In the genomic region with DNA sequence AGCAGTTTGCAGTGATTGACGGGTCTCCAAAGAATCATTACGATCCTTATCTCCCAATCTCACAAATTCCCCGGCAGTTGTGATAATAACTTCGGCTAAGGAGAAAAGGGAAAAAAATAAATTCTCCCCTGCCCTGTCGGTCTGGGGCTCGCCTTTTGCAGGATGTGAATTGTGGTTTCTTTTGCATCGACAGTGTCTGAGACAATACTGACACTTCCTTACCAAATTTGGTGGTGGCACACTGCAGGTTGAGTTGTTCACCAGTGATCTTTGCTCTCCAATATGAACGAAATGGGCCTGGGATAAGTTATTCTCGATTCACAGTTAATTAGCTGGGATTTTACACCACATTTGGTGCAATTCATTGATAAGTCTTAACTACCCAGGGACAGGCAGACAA, we compare ENCODE assay signal across 22 cellular contexts.
A peak's percentile ranks its signal among the peaks of the same experiment; 100 is the strongest.
DNase-seq lines count a peak whose midpoint lies in the region; ATAC-seq, FAIRE-seq and TF ChIP-seq lines count a peak whose summit lies in the region.
"Had no signal": no experiment of that assay in that cellular context is flagged by ENCODE, and none has a peak within 500 bp of the region (broad histone marks: within the 10 kb centered on the region; RNA-seq: fewer than 3 reads in every experiment).

No MANE protein-coding gene starts in this region.

- H3K27me3 Mint-ChIP-seq in CD8-positive, alpha-beta memory T cell, result peaks cover 0 to 2% of the 10 kb centered on the region in 2 donors
- no peaks in the 10 kb centered on the region for H3K27me3 Mint-ChIP-seq in central memory CD8-positive, alpha-beta T cell

- H3K4me1 ChIP-seq in CD8-positive, alpha-beta memory T cell (ENCODE audit: insufficient read depth, low read length), result no peaks in the 10 kb centered on the region
- H3K4me1 ChIP-seq in sigmoid colon, result no peaks in the 10 kb centered on the region
- H3K4me1 ChIP-seq: A549, BE2C, HAP-1 had no signal

- no peak for TF ChIP-seq EP300 in sigmoid colon (IDR thresholded peaks at IDR 0.05)

- TF ChIP-seq CTCF in sigmoid colon (IDR thresholded peaks at IDR 0.05), result no peak

- no peak for DNase-seq in CD8-positive, alpha-beta memory T cell
- DNase-seq in GM12892 (ENCODE audit: insufficient read length), result no peak
- no peak for DNase-seq in central memory CD8-positive, alpha-beta T cell (ENCODE audit: low spot score in 2 of 2)
- peak; percentile 5 for DNase-seq in sigmoid colon
- no peak for DNase-seq in T-helper 2 cell
- DNase-seq in central memory CD4-positive, alpha-beta T cell, result no peak
- DNase-seq: 8988T; ACHN; AML-193; BE2C; CD4-positive, alpha-beta T cell; COR-L47; DMS79 treated with DMSO at 0.1 percent for 48 hours; GF-D8; GOT3; HFFc6 had no signal

- intact Hi-C loops in sigmoid colon (cut with DNase I), result no loop called here

- no peak overlapping the region for H3K27ac ChIP-seq in CD8-positive, alpha-beta memory T cell (ENCODE audit: low read depth, low read length)
- H3K27ac ChIP-seq in sigmoid colon, result no peak overlapping the region
- H3K27ac ChIP-seq: A549; BLaER1 treated with 17β-estradiol and CSF1 and Interleukin-3, amounts not matched to agents 10 nM and 100 nM had no signal

- H3K27ac Mint-ChIP-seq in CD8-positive, alpha-beta memory T cell, result peak overlapping the region in 2 of 8 donors; percentile 13 to 43
- no peak overlapping the region for H3K27ac Mint-ChIP-seq in central memory CD8-positive, alpha-beta T cell (ENCODE audit: low read depth)
- H3K27ac Mint-ChIP-seq: CD14-positive monocyte; CD4-positive, alpha-beta T cell; HFFc6 had no signal

- no peaks in the 10 kb centered on the region for H3K36me3 ChIP-seq in CD8-positive, alpha-beta memory T cell (ENCODE audit: insufficient read depth, low read length)
- no peaks in the 10 kb centered on the region for H3K36me3 ChIP-seq in sigmoid colon
- H3K36me3 ChIP-seq: BE2C; BLaER1 treated with 17β-estradiol and CSF1 and Interleukin-3, amounts not matched to agents 10 nM and 100 nM; HAP-1 had no signal

- FAIRE-seq in GM12892 (lab: Jason Lieb, UNC), result peak; percentile 21
- FAIRE-seq: A549, H54 had no signal

- POLR2A ChIA-PET in CD8-positive, alpha-beta memory T cell (lab: Charles Lee), result no interaction called here

- no peaks in the 10 kb centered on the region for H3K36me3 Mint-ChIP-seq in CD8-positive, alpha-beta memory T cell
- peaks cover 2% of the 10 kb centered on the region for H3K36me3 Mint-ChIP-seq in central memory CD8-positive, alpha-beta T cell (ENCODE audit: insufficient read depth)

- no peak overlapping the region for H3K4me3 ChIP-seq in CD8-positive, alpha-beta memory T cell (ENCODE audit: low read length)
- no peak overlapping the region for H3K4me3 ChIP-seq in sigmoid colon
- H3K4me3 ChIP-seq: A549; BLaER1 treated with 17β-estradiol and CSF1 and Interleukin-3, amounts not matched to agents 10 nM and 100 nM; HAP-1 had no signal

- TF ChIP-seq POLR2A in GM12892 (IDR thresholded peaks at IDR 0.05; ENCODE audit: low read depth, low read length) (no peak), sigmoid colon (IDR thresholded peaks at IDR 0.05) (no peak)

- ATAC-seq in central memory CD8-positive, alpha-beta T cell (replicated peaks; ENCODE audit: extremely low read depth, poor library complexity, severe bottlenecking), result peak; percentile 57
- no peak for ATAC-seq in HG02678 (IDR thresholded peaks at IDR 0.05; ENCODE audit: unreplicated experiment)

- no peaks in the 10 kb centered on the region for H3K9me3 Mint-ChIP-seq in CD8-positive, alpha-beta memory T cell
- no peaks in the 10 kb centered on the region for H3K9me3 Mint-ChIP-seq in central memory CD8-positive, alpha-beta T cell
- H3K9me3 Mint-ChIP-seq: CD4-positive, alpha-beta T cell had no signal

- CTCF ChIA-PET in CD8-positive, alpha-beta memory T cell (lab: Charles Lee), result no interaction called here

- peaks cover 6 to 27% (median 14%) of the 10 kb centered on the region in 3 donors for H3K4me1 Mint-ChIP-seq in CD8-positive, alpha-beta memory T cell
- H3K4me1 Mint-ChIP-seq in central memory CD8-positive, alpha-beta T cell, result no peaks in the 10 kb centered on the region

- H3K27me3 ChIP-seq in CD8-positive, alpha-beta memory T cell (ENCODE audit: insufficient read depth, low read length, poor library complexity, severe bottlenecking), result no peaks in the 10 kb centered on the region
- no peaks in the 10 kb centered on the region for H3K27me3 ChIP-seq in sigmoid colon
- H3K27me3 ChIP-seq: BE2C; BLaER1 treated with 17β-estradiol and CSF1 and Interleukin-3, amounts not matched to agents 10 nM and 100 nM had no signal

- no peaks in the 10 kb centered on the region for H3K9me3 ChIP-seq in CD8-positive, alpha-beta memory T cell (ENCODE audit: low read length)
- no peaks in the 10 kb centered on the region for H3K9me3 ChIP-seq in sigmoid colon
- H3K9me3 ChIP-seq: A549, BE2C, HAP-1 had no signal

- H3K4me3 Mint-ChIP-seq in CD8-positive, alpha-beta memory T cell, result peak overlapping the region in 4 of 7 donors; percentile 6 to 56 (median 36)
- peak overlapping the region; percentile 10 for H3K4me3 Mint-ChIP-seq in central memory CD8-positive, alpha-beta T cell
- H3K4me3 Mint-ChIP-seq: CD4-positive, alpha-beta T cell; HFFc6 had no signal

- 53 to 61% methylated on average over 9 of the region's 9 CpGs for WGBS in sigmoid colon, 2 donors
